ENCODE assay signal across 1 cellular context in the genomic region with DNA sequence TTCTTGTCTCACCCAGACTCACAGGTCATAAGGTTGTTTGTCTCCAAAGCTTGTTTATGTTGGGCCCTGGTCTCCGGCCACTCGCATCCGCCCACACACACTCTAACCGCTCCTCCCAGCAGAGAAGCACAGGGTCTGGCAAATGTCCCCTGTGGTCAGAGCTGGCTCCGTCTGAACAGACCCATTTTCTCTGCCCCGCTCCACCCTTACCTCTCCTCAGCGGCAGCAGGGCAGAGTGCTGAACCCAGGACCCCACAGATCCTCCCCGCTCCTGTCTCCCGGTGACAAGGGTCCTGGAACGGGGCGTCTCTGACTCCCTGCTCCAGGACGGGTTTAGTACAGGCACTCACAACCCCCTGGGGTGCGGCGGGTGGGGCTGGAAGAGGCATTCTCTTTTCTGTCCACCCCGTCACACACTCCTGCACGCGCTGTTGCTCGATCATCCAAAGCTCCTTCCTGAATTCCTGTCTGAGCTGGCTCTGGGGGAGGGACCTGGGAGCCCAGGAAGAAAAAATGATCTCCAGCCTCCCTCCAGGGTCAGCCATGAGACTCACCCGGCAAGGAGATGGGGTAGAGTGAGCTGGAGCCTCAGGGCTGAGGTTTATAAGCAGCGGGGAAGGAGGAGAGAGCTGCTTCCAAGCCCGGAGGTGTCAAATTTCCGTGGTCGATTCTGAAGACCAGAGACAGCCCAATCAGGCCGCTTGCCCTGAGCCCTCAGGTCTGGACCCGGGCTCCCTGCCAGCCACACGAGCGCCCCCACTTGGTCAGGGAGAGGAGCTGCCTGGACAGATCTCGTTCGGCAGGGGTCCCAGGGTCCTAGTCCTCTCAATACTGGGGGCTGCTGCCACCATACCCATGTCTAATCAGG.
TF ChIP-seq lines count a peak whose summit lies in the region.

A gene (minus strand): TSS at position 577 of the 868 bp plus-strand sequence. CDS start 1,033 bp downstream, outside the sequence.

TF ChIP-seq in HEK293, 187 proteins besides CTCF, POLR2A, EP300 and RAD21 (continued from another document):
- TF ChIP-seq, protein P1, sequence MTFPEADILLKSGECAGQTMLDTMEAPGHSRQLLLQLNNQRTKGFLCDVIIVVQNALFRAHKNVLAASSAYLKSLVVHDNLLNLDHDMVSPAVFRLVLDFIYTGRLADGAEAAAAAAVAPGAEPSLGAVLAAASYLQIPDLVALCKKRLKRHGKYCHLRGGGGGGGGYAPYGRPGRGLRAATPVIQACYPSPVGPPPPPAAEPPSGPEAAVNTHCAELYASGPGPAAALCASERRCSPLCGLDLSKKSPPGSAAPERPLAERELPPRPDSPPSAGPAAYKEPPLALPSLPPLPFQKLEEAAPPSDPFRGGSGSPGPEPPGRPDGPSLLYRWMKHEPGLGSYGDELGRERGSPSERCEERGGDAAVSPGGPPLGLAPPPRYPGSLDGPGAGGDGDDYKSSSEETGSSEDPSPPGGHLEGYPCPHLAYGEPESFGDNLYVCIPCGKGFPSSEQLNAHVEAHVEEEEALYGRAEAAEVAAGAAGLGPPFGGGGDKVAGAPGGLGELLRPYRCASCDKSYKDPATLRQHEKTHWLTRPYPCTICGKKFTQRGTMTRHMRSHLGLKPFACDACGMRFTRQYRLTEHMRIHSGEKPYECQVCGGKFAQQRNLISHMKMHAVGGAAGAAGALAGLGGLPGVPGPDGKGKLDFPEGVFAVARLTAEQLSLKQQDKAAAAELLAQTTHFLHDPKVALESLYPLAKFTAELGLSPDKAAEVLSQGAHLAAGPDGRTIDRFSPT (tag by site-specific recombination; IDR thresholded peaks at IDR 0.05) = peak; percentile 55
- TF ChIP-seq, protein P2, sequence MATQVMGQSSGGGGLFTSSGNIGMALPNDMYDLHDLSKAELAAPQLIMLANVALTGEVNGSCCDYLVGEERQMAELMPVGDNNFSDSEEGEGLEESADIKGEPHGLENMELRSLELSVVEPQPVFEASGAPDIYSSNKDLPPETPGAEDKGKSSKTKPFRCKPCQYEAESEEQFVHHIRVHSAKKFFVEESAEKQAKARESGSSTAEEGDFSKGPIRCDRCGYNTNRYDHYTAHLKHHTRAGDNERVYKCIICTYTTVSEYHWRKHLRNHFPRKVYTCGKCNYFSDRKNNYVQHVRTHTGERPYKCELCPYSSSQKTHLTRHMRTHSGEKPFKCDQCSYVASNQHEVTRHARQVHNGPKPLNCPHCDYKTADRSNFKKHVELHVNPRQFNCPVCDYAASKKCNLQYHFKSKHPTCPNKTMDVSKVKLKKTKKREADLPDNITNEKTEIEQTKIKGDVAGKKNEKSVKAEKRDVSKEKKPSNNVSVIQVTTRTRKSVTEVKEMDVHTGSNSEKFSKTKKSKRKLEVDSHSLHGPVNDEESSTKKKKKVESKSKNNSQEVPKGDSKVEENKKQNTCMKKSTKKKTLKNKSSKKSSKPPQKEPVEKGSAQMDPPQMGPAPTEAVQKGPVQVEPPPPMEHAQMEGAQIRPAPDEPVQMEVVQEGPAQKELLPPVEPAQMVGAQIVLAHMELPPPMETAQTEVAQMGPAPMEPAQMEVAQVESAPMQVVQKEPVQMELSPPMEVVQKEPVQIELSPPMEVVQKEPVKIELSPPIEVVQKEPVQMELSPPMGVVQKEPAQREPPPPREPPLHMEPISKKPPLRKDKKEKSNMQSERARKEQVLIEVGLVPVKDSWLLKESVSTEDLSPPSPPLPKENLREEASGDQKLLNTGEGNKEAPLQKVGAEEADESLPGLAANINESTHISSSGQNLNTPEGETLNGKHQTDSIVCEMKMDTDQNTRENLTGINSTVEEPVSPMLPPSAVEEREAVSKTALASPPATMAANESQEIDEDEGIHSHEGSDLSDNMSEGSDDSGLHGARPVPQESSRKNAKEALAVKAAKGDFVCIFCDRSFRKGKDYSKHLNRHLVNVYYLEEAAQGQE (tag by site-specific recombination; IDR thresholded peaks at IDR 0.05) = 0 out of 2 replicates have a peak, but pooled peaks have one; percentile 9
- TF ChIP-seq GLI2 (tag by site-specific recombination; IDR thresholded peaks at IDR 0.05; ENCODE audit: borderline replicate concordance, low read depth) (no peak), ZNF677 (tag by site-specific recombination; IDR thresholded peaks at IDR 0.05) (no peak)
